Comparison of ENCODE assay signal across 20 cellular contexts in the genomic region with DNA sequence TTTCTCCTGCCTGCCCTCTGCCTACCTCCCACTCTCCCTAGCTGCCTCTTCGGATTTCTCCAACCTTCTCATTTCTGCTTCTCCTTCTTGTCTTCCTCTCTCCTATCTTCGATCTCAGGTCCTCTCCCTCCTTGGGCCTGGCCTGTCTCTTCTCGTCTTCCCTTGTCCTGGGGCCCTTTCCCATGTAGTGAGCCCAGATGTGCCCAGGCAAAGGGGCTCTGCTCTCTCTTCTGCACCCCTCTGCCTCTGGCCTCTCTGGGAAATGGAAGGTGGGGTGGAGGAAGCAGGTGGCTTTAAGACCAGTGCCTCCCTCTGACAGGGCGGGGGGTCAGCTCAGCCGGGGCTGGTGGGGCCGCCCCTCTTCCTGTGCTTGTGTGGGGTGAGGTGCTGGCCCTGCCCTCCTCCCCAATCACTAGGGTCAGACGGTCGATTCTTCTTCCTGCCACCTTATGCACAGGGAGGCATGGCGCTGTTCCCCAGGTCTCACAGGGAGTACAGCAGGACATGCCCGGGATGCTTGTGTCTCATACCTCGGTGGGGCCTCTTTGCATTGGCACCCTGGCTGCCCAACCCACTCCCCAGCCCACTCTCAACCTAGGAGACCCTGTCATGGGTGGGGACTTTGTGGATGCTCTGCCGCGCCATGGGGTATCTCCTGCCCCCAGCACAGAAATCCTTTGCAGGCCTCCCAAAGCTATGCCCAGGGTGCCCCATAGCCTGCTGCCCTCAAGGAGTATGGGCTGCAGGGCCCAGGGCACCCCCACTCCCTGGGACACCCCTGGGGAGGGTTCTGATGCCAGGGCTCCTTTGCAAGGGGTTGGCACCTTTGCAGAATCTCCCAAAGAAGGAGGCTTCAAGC.
DNase-seq lines count a peak whose midpoint lies in the region; ATAC-seq, FAIRE-seq and TF ChIP-seq lines count a peak whose summit lies in the region.
"Had no signal": no experiment of that assay in that cellular context is flagged by ENCODE, and none has a peak within 500 bp of the region (broad histone marks: within the 10 kb centered on the region; RNA-seq: fewer than 3 reads in every experiment).

No MANE protein-coding gene starts in this region.

- peak overlapping the region; percentile 3; the same call in 1 of the 2 replicates for H4K8ac ChIP-seq in H1 (ENCODE audit: extremely low read depth, insufficient read depth, low read length)

- H3K9me3 Mint-ChIP-seq in nephron progenitor cell = peaks cover 20% of the 10 kb centered on the region
- H3K9me3 Mint-ChIP-seq in activated CD4-positive, alpha-beta T cell treated with anti-CD3 and anti-CD28 coated beads, Interleukin-2, amount 10 ng/mL, durations not matched to agents 24 days and 14 days = peaks cover 14% of the 10 kb centered on the region

- TF ChIP-seq POLR2A in H1 (IDR thresholded peaks at IDR 0.05; ENCODE audit: control extremely low read depth in 1 of 2, low read depth in 2 of 2, low read length in 2 of 2) (no peak), tibial nerve (IDR thresholded peaks at IDR 0.05) (no peak)

- no peak overlapping the region for H3K56ac ChIP-seq in H1 (replicated peaks; ENCODE audit: insufficient read length, low read depth, low read length)

- H3K4ac ChIP-seq in H1 (replicated peaks; ENCODE audit: insufficient read length, low read depth, low read length) = no peak overlapping the region

- no peak overlapping the region for H2BK120ac ChIP-seq in H1 (replicated peaks; ENCODE audit: low read depth, low read length)

- H3K4me3 ChIP-seq in H1 (ENCODE audit: extremely low read depth in 1 of 4, insufficient read depth in 2 of 4, low read depth in 3 of 4, low read length in 4 of 4) = no peak overlapping the region
- no peak overlapping the region for H3K4me3 ChIP-seq in tibial nerve
- H3K4me3 ChIP-seq: gastroesophageal sphincter, PC-9 had no signal

- no peak overlapping the region for H3K9ac ChIP-seq in H1 (replicated peaks in 1 of 4; ENCODE audit: extremely low read depth in 1 of 4, low read depth in 3 of 4, low read length in 3 of 4)

- no peaks in the 10 kb centered on the region for H3K36me3 Mint-ChIP-seq in nephron progenitor cell (ENCODE audit: low read depth)
- no peaks in the 10 kb centered on the region for H3K36me3 Mint-ChIP-seq in activated CD4-positive, alpha-beta T cell treated with anti-CD3 and anti-CD28 coated beads, Interleukin-2, amount 10 ng/mL, durations not matched to agents 24 days and 14 days (ENCODE audit: low read depth)

- DNase-seq in activated CD4-positive, CD25-positive, alpha-beta regulatory T cell treated with anti-CD3 and anti-CD28 coated beads, Interleukin-2, amount 50 U/mL, for 72 hours = peak; percentile 17
- DNase-seq in H1 (ENCODE audit: low read depth in 1 of 2, low spot score in 2 of 2) (no peak), nephron progenitor cell (no peak), tibial nerve (ENCODE audit: low spot score in 2 of 2) (no peak), D721Med (ENCODE audit: insufficient read length, low spot score) (no peak), frontal cortex (ENCODE audit: low spot score in 2 of 2) (no peak)
- no peak for DNase-seq in activated CD4-positive, alpha-beta T cell treated with anti-CD3 and anti-CD28 coated beads, Interleukin-2, amount 10 ng/mL, durations not matched to agents 24 days and 14 days
- DNase-seq: activated CD8-positive, alpha-beta T cell treated with anti-CD3 and anti-CD28 coated beads for 36 hours; CD4-positive, CD25-positive, alpha-beta regulatory T cell; cerebellar nuclear complex; MV-4-11; NCI-H2081 treated with DMSO at 0.1 percent for 48 hours; NCI-H526 treated with DMSO at 0.1 percent for 48 hours; PC-9; stimulated activated CD4-positive, alpha-beta T cell treated with anti-CD3 and anti-CD28 coated beads, Interleukin-4, amount 100 ng/mL, for 4 hours had no signal

- TF ChIP-seq CTCF in H1 (IDR thresholded peaks at IDR 0.05; ENCODE audit: control extremely low read depth in 1 of 3, insufficient read depth in 1 of 3, low read depth in 1 of 3, low read length in 3 of 3) (no peak), nephron progenitor cell (IDR thresholded peaks at IDR 0.05) (no peak), tibial nerve (IDR thresholded peaks at IDR 0.05) (no peak), D721Med (IDR thresholded peaks at IDR 0.05; ENCODE audit: insufficient read depth, missing control alignments) (no peak)

- no peaks in the 10 kb centered on the region for H3K36me3 ChIP-seq in H1 (ENCODE audit: control insufficient read depth in 2 of 4, insufficient read depth in 4 of 4, low read length in 3 of 4)
- H3K36me3 ChIP-seq in tibial nerve = no peaks in the 10 kb centered on the region
- H3K36me3 ChIP-seq: gastroesophageal sphincter had no signal

- no peak overlapping the region for H2BK12ac ChIP-seq in H1 (ENCODE audit: low read depth, low read length)

- intact Hi-C loops in activated CD4-positive, alpha-beta T cell treated with anti-CD3 and anti-CD28 coated beads, Interleukin-2, amount 10 ng/mL, durations not matched to agents 24 days and 14 days (cut with micrococcal nuclease) = no loop called here

- no peak overlapping the region for H2AK5ac ChIP-seq in H1 (ENCODE audit: low read depth, low read length)

- H2BK20ac ChIP-seq in H1 (ENCODE audit: low read length) = no peak overlapping the region

- CTCF ChIA-PET in H1 (lab: Charles Lee; ENCODE audit: partially characterized antibody) = interaction anchor here (0.7 to 3.9 kb wide), 6 partner anchors 12 to 223 kb away, joined by 3 to 21 read pairs (median 5); no protein-coding TSS in a partner anchor

- H3K79me2 ChIP-seq in H1 (ENCODE audit: control insufficient read depth in 1 of 2, insufficient read depth in 2 of 2, low read length in 2 of 2) = no peaks in the 10 kb centered on the region

- no peak overlapping the region for H2AFZ ChIP-seq in H1 (ENCODE audit: low read length)
- H2AFZ ChIP-seq: PC-9 had no signal

- no peak for TF ChIP-seq EP300 in H1 (IDR thresholded peaks at IDR 0.05; ENCODE audit: borderline replicate concordance in 1 of 2, low read depth in 2 of 2, low read length in 2 of 2)
- TF ChIP-seq EP300 in tibial nerve (IDR thresholded peaks at IDR 0.05) = no peak

- H4K91ac ChIP-seq in H1 (replicated peaks; ENCODE audit: insufficient read length, low read length) = no peak overlapping the region

- H4K5ac ChIP-seq in H1 (ENCODE audit: insufficient read length, low read depth, low read length) = no peak overlapping the region

- H3K14ac ChIP-seq in H1 (ENCODE audit: insufficient read length) = no peak overlapping the region

- TF ChIP-seq RAD21 in H1 (IDR thresholded peaks at IDR 0.05 in 1 of 2, conservative IDR thresholded peaks at IDR 0.05 in 1 of 2; ENCODE audit: low read depth in 2 of 2, low read length in 2 of 2) = no peak

- H3K4me1 ChIP-seq in H1 (replicated peaks in 1 of 4; ENCODE audit: control insufficient read depth in 3 of 4, insufficient read depth in 4 of 4, low read length in 3 of 4) (peaks cover 0 to 3% (median 0%) of the 10 kb centered on the region in 4 experiments; a peak in 1 of 7 replicates), tibial nerve (peaks cover 0 to 31% (median 20%) of the 10 kb centered on the region in 4 donors)
- H3K4me1 ChIP-seq: gastroesophageal sphincter had no signal

- no peak overlapping the region for H3K23ac ChIP-seq in H1 (ENCODE audit: insufficient read length)

- H3K27me3 ChIP-seq in H1 (replicated peaks in 1 of 4; ENCODE audit: control insufficient read depth in 3 of 4, extremely low read depth in 1 of 4, insufficient read depth in 3 of 4, low read length in 3 of 4) = no peaks in the 10 kb centered on the region
- H3K27me3 ChIP-seq in tibial nerve = no peaks in the 10 kb centered on the region
- H3K27me3 ChIP-seq: gastroesophageal sphincter had no signal

- peak overlapping the region; percentile 7 for H3K27ac Mint-ChIP-seq in nephron progenitor cell
- H3K27ac Mint-ChIP-seq in activated CD4-positive, alpha-beta T cell treated with anti-CD3 and anti-CD28 coated beads, Interleukin-2, amount 10 ng/mL, durations not matched to agents 24 days and 14 days = no peak overlapping the region
- H3K27ac Mint-ChIP-seq: activated CD8-positive, alpha-beta T cell treated with anti-CD3 and anti-CD28 coated beads for 36 hours; CD4-positive, CD25-positive, alpha-beta regulatory T cell; IgD-negative memory B cell had no signal

- H3K4me1 Mint-ChIP-seq in nephron progenitor cell = peaks cover 33% of the 10 kb centered on the region
- peaks cover 2% of the 10 kb centered on the region for H3K4me1 Mint-ChIP-seq in activated CD4-positive, alpha-beta T cell treated with anti-CD3 and anti-CD28 coated beads, Interleukin-2, amount 10 ng/mL, durations not matched to agents 24 days and 14 days

- no peak overlapping the region for H2BK15ac ChIP-seq in H1 (ENCODE audit: low read length)

- H3K27me3 Mint-ChIP-seq in nephron progenitor cell (ENCODE audit: low read depth, poor library complexity) = peaks cover 5% of the 10 kb centered on the region
- peaks cover 13% of the 10 kb centered on the region for H3K27me3 Mint-ChIP-seq in activated CD4-positive, alpha-beta T cell treated with anti-CD3 and anti-CD28 coated beads, Interleukin-2, amount 10 ng/mL, durations not matched to agents 24 days and 14 days
- H3K27me3 Mint-ChIP-seq: activated CD8-positive, alpha-beta T cell treated with anti-CD3 and anti-CD28 coated beads for 36 hours had no signal

- no peaks in the 10 kb centered on the region for H3K79me1 ChIP-seq in H1 (ENCODE audit: low read depth, low read length)

- no peak overlapping the region for H3K27ac ChIP-seq in H1 (ENCODE audit: low read depth, low read length)
- peak overlapping the region; percentile 40 to 72 (median 60) for H3K27ac ChIP-seq in tibial nerve
- H3K27ac ChIP-seq: gastroesophageal sphincter, PC-9 had no signal

- ATAC-seq in activated CD4-positive, CD25-positive, alpha-beta regulatory T cell treated with anti-CD3 and anti-CD28 coated beads, Interleukin-2, amount 50 U/mL, for 24 hours = no peak
- ATAC-seq: activated CD8-positive, alpha-beta T cell treated with anti-CD3 and anti-CD28 coated beads for 36 hours; gastroesophageal sphincter had no signal

- H2BK5ac ChIP-seq in H1 (ENCODE audit: low read depth, low read length) = no peak overlapping the region

- H3K4me2 ChIP-seq in H1 (ENCODE audit: insufficient read depth in 1 of 2, low read depth in 2 of 2, low read length in 2 of 2) = no peak overlapping the region
- H3K4me2 ChIP-seq: PC-9 had no signal

- no peak overlapping the region for H3K18ac ChIP-seq in H1 (ENCODE audit: extremely low read depth, low read length)

- POLR2A ChIA-PET in H1 (lab: Charles Lee; ENCODE audit: partially characterized antibody) = no interaction called here

- FAIRE-seq in H1 (lab: Jason Lieb, UNC) (no peak), D721Med (lab: Jason Lieb, UNC) (no peak), frontal cortex (lab: Jason Lieb, UNC) (no peak)
- FAIRE-seq: A204.1, TTC549 had no signal

- H3K9me3 ChIP-seq in H1 (ENCODE audit: insufficient read depth in 2 of 2, low read depth in 1 of 2, low read length in 1 of 2) (peaks cover 2 to 5% of the 10 kb centered on the region in 2 experiments; a peak in 1 of 4 replicates), tibial nerve (no peaks in the 10 kb centered on the region)
- H3K9me3 ChIP-seq: gastroesophageal sphincter had no signal

- no peaks in the 10 kb centered on the region for H3K23me2 ChIP-seq in H1 (ENCODE audit: low read depth, low read length)

- no peak overlapping the region for H3K4me3 Mint-ChIP-seq in nephron progenitor cell
- H3K4me3 Mint-ChIP-seq in activated CD4-positive, alpha-beta T cell treated with anti-CD3 and anti-CD28 coated beads, Interleukin-2, amount 10 ng/mL, durations not matched to agents 24 days and 14 days = no peak overlapping the region
- H3K4me3 Mint-ChIP-seq: activated CD8-positive, alpha-beta T cell treated with anti-CD3 and anti-CD28 coated beads for 36 hours; CD4-positive, CD25-positive, alpha-beta regulatory T cell; IgD-negative memory B cell had no signal

- no peaks in the 10 kb centered on the region for H4K20me1 ChIP-seq in H1 (replicated peaks in 1 of 2; ENCODE audit: control insufficient read depth in 1 of 2, insufficient read depth in 2 of 2, low read length in 2 of 2)

- 95% methylated on average over 11 of the region's 13 CpGs; no CpG with 5 or more reads in 1 of the 2 experiments for WGBS in H1 (ENCODE audit: extremely low coverage in 1 of 2, insufficient coverage in 1 of 2, insufficient read length in 1 of 2, insufficient replicate concordance in 2 of 2, low coverage in 1 of 2, low lambda C conversion rate in 2 of 2, missing lambda C conversion rate in 1 of 2), 2 experiments
- WGBS in tibial nerve, 2 donors = 64 to 65% methylated on average over 9 to 11 of the region's 13 CpGs
